In the genomic region with DNA sequence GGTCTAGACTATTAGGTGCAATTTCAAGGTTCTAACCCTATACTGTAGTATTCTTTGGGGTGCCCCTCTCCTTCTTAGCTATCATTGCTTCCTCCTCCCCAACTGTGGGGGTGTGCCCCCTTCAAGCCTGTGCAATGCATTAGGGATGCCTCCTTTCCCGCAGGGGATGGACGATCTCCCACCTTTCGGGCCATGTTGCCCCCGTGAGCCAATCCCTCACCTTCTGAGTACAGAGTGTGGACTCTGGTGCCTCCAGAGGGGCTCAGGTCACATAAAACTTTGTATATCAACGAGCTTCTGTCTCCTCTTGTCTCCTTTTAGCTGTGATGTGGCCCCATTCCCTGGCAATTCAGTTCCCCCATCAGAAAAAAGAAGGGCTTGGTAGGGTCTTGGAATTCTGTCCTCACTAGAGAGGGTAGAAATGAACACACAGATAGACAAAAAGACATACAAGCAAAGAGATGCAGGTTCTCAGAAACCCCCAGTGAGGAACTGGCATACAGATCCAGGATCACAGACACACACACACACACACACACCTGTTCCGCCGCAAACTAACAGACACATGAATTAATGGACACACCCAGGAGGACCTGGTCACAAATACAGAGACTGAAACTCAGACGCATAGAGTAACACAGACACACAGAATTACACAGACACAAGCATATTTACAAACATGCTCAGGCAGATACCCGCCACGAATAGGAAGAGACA, we compare ENCODE assay signal across 8 cellular contexts. TPM values are rescaled to one million over a fixed set of nuclear protein-coding genes. Genes with fewer than 3 reads are reported as not detected.
DNase-seq lines count a peak whose midpoint lies in the region; ATAC-seq lines count a peak whose summit lies in the region.

No MANE protein-coding gene starts in this region.

- H3K4me3 ChIP-seq in HAP-1 = peak overlapping the region; percentile 45
- peak overlapping the region; percentile 75 for H3K4me3 ChIP-seq in right cardiac atrium (ENCODE audit: low read length)
- H3K4me3 ChIP-seq in skeletal muscle tissue (ENCODE audit: low read length in 3 of 3) = peak overlapping the region; percentile 79 to 98 (median 86)

- WGBS in right cardiac atrium = 60% methylated on average over 10 of the region's 10 CpGs

- DNase-seq in HAP-1 (ENCODE audit: low spot score in 2 of 2) (no peak), right cardiac atrium (no peak), HUDEP-2 (lab: John Stamatoyannopoulos, UW; ENCODE audit: unreplicated experiment in 76 of 76) (no peak), DMS153 (lab: John Stamatoyannopoulos, UW) (no peak), NCI-H2107 (lab: John Stamatoyannopoulos, UW) (no peak)
- DNase-seq in activated T-cell treated with anti-CD3 and anti-CD28 coated beads, Interleukin-2, amount 50 U/mL, for 1 hour = peak; percentile 24

- H3K4me1 ChIP-seq in HAP-1 (peaks cover 6% of the 10 kb centered on the region), right cardiac atrium (ENCODE audit: control insufficient read depth, insufficient read depth, low read length) (peaks cover under 1% of the 10 kb centered on the region), skeletal muscle tissue (ENCODE audit: control insufficient read depth in 3 of 3, insufficient read depth in 3 of 3, low read length in 3 of 3) (peaks cover 17 to 25% (median 21%) of the 10 kb centered on the region in 3 donors)

- intact Hi-C loops in right cardiac atrium (cut with DNase I) = loop anchor here in 3 of 4 donors (2.0 to 5.0 kb wide), 4 partner anchors 43 to 57 kb away; a partner anchor contains a TSS

- H3K27ac ChIP-seq in right cardiac atrium (ENCODE audit: low read length) = peak overlapping the region; percentile 63
- peak overlapping the region; percentile 97 for H3K27ac ChIP-seq in skeletal muscle tissue (ENCODE audit: low read depth, low read length)

- in situ Hi-C loops in HAP-1 (cut with MboI; ENCODE audit: low sequenced_read_pairs) = loop anchor here (5.0 to 10.0 kb wide), 2 partner anchors 59 to 287 kb away; no protein-coding TSS in a partner anchor

- H3K27me3 ChIP-seq in HAP-1 (ENCODE audit: low read depth) = no peaks in the 10 kb centered on the region
- H3K27me3 ChIP-seq in right cardiac atrium (ENCODE audit: control insufficient read depth, insufficient read depth) = no peaks in the 10 kb centered on the region
- no peaks in the 10 kb centered on the region for H3K27me3 ChIP-seq in skeletal muscle tissue (ENCODE audit: control insufficient read depth in 3 of 3, insufficient read depth in 3 of 3, low read length in 3 of 3)

- peaks cover 4% of the 10 kb centered on the region; the same call in 1 of the 2 replicates for H3K36me3 ChIP-seq in HAP-1 (replicated peaks)
- peaks cover 7 to 20% (median 10%) of the 10 kb centered on the region in 3 donors for H3K36me3 ChIP-seq in skeletal muscle tissue (ENCODE audit: control insufficient read depth in 3 of 3, insufficient read depth in 3 of 3, low read length in 3 of 3)

- H3K9ac ChIP-seq in skeletal muscle tissue (ENCODE audit: low read depth in 1 of 3, low read length in 3 of 3) = peak overlapping the region; percentile 37 to 99 (median 73)

- H3K9me3 ChIP-seq in HAP-1 (no peaks in the 10 kb centered on the region), right cardiac atrium (ENCODE audit: control insufficient read depth, low read length) (no peaks in the 10 kb centered on the region), skeletal muscle tissue (ENCODE audit: control insufficient read depth in 3 of 3, low read length in 3 of 3) (peaks cover 0 to 4% (median 0%) of the 10 kb centered on the region in 3 donors)

- ATAC-seq in right cardiac atrium (no peak), HG02840 (IDR thresholded peaks at IDR 0.05; ENCODE audit: low FRiP score, unreplicated experiment) (no peak)

RNA-seq across cellular contexts. Expression of a gene that starts 2.5 kb away (rescaled TPM):
- total RNA-seq in right cardiac atrium (100 to 1,000 TPM; 134 to 152 (median 141) TPM), skeletal muscle tissue (68.4 TPM)
- polyA plus RNA-seq in right cardiac atrium = 89.4 TPM

RNA-seq across cellular contexts. Expression of a gene that starts 42.6 kb away (rescaled TPM):
- total RNA-seq in right cardiac atrium (10 to 100 TPM; 30.2 to 43.6 (median 38.5) TPM), skeletal muscle tissue (35.0 TPM)
- 12.3 TPM for polyA plus RNA-seq in right cardiac atrium

RNA-seq across cellular contexts. Expression of a gene that starts 48.3 kb away (rescaled TPM):
- 10 to 100 TPM; 17.9 to 22.2 (median 18.9) TPM for total RNA-seq in right cardiac atrium
- polyA plus RNA-seq in right cardiac atrium = 12.2 TPM
- 8.9 TPM for total RNA-seq in skeletal muscle tissue
